Comparison of ENCODE assay signal across 16 cellular contexts in genomic region chr3:60657972-60658371, GRCh38.
DNase-seq lines count a peak whose midpoint lies in the region; ATAC-seq and TF ChIP-seq lines count a peak whose summit lies in the region.
"Had no signal": no experiment of that assay in that cellular context is flagged by ENCODE, and none has a peak within 500 bp of the region (broad histone marks: within the 10 kb centered on the region; RNA-seq: fewer than 3 reads in every experiment).

No MANE protein-coding gene starts in this region.

- peaks cover 40% of the 10 kb centered on the region for H3K4me1 Mint-ChIP-seq in endothelial cell (ENCODE audit: unreplicated experiment)
- H3K4me1 Mint-ChIP-seq: activated naive CD4-positive, alpha-beta T cell treated with anti-CD3 and anti-CD28 coated beads, Interleukin-2, amount 10 ng/mL, durations not matched to agents 7 days and 5 days; mesothelial cell of epicardium had no signal

- H3K9me3 ChIP-seq in effector memory CD4-positive, alpha-beta T cell (ENCODE audit: control insufficient read depth, low read length) = no peaks in the 10 kb centered on the region

- TF ChIP-seq CTCF in endothelial cell (IDR thresholded peaks at IDR 0.05; ENCODE audit: unreplicated experiment) = no peak

- peaks cover 6% of the 10 kb centered on the region for H3K9me3 Mint-ChIP-seq in endothelial cell (ENCODE audit: unreplicated experiment)

- H3K4me3 Mint-ChIP-seq in endothelial cell (ENCODE audit: unreplicated experiment) = no peak overlapping the region
- H3K4me3 Mint-ChIP-seq: activated naive CD4-positive, alpha-beta T cell treated with anti-CD3 and anti-CD28 coated beads, Interleukin-2, amount 10 ng/mL, durations not matched to agents 7 days and 5 days; mesothelial cell of epicardium; stimulated activated naive CD8-positive, alpha-beta T cell treated with anti-CD3 and anti-CD28 coated beads, Interleukin-15, Interleukin-2, amounts not matched to agents 100 ng/mL and 50 ng/mL, for 24 hours had no signal

- peak; percentile 63 for ATAC-seq in GM19035 (IDR thresholded peaks at IDR 0.05; ENCODE audit: unreplicated experiment)
- ATAC-seq in GM21737 (IDR thresholded peaks at IDR 0.05; ENCODE audit: unreplicated experiment) = peak; percentile 77
- ATAC-seq in HG03108 (IDR thresholded peaks at IDR 0.05; ENCODE audit: unreplicated experiment) = peak; percentile 84
- ATAC-seq in HG02840 (IDR thresholded peaks at IDR 0.05; ENCODE audit: low FRiP score, unreplicated experiment) = no peak

- no peak overlapping the region for H3K27ac ChIP-seq in effector memory CD4-positive, alpha-beta T cell (ENCODE audit: insufficient read depth, low read length, poor library complexity, severe bottlenecking)
- H3K27ac ChIP-seq: KMS-11, parathyroid adenoma had no signal

- peaks cover 9% of the 10 kb centered on the region for H3K36me3 Mint-ChIP-seq in endothelial cell (ENCODE audit: low read depth, unreplicated experiment)
- H3K36me3 Mint-ChIP-seq: activated naive CD4-positive, alpha-beta T cell treated with anti-CD3 and anti-CD28 coated beads, Interleukin-2, amount 10 ng/mL, durations not matched to agents 7 days and 5 days had no signal

- H3K27me3 ChIP-seq in effector memory CD4-positive, alpha-beta T cell (replicated peaks; ENCODE audit: control insufficient read depth, insufficient read depth, low read length, poor library complexity, severe bottlenecking) = no peaks in the 10 kb centered on the region

- no peaks in the 10 kb centered on the region for H3K4me1 ChIP-seq in effector memory CD4-positive, alpha-beta T cell (ENCODE audit: control insufficient read depth, insufficient read depth, low read length, poor library complexity, severe bottlenecking)
- H3K4me1 ChIP-seq: parathyroid adenoma had no signal

- no peak overlapping the region for H3K4me3 ChIP-seq in effector memory CD4-positive, alpha-beta T cell (ENCODE audit: insufficient read depth, low read depth, low read length, poor library complexity, severe bottlenecking)

- H3K27me3 Mint-ChIP-seq in endothelial cell (ENCODE audit: unreplicated experiment) = peaks cover 1% of the 10 kb centered on the region
- H3K27me3 Mint-ChIP-seq: activated naive CD4-positive, alpha-beta T cell treated with anti-CD3 and anti-CD28 coated beads, Interleukin-2, amount 10 ng/mL, durations not matched to agents 7 days and 5 days; stimulated activated naive CD8-positive, alpha-beta T cell treated with anti-CD3 and anti-CD28 coated beads, Interleukin-15, Interleukin-2, amounts not matched to agents 100 ng/mL and 50 ng/mL, for 24 hours had no signal

- DNase-seq in endothelial cell (ENCODE audit: low spot score) (no peak), pons (ENCODE audit: low spot score) (no peak), NCI-H345 (lab: John Stamatoyannopoulos, UW) (no peak)
- DNase-seq in effector memory CD4-positive, alpha-beta T cell = no peak
- DNase-seq: activated CD8-positive, alpha-beta memory T cell treated with anti-CD3 and anti-CD28 coated beads for 24 hours; activated naive CD4-positive, alpha-beta T cell treated with anti-CD3 and anti-CD28 coated beads, Interleukin-2, amount 10 ng/mL, durations not matched to agents 7 days and 5 days; central memory CD4-positive, alpha-beta T cell; HCEC 1CT had no signal

- peak overlapping the region; percentile 73 for H3K27ac Mint-ChIP-seq in endothelial cell (ENCODE audit: unreplicated experiment)
- H3K27ac Mint-ChIP-seq: activated naive CD4-positive, alpha-beta T cell treated with anti-CD3 and anti-CD28 coated beads, Interleukin-2, amount 10 ng/mL, durations not matched to agents 7 days and 5 days; mesothelial cell of epicardium; stimulated activated naive CD8-positive, alpha-beta T cell treated with anti-CD3 and anti-CD28 coated beads, Interleukin-15, Interleukin-2, amounts not matched to agents 100 ng/mL and 50 ng/mL, for 24 hours had no signal

- no peaks in the 10 kb centered on the region for H3K36me3 ChIP-seq in effector memory CD4-positive, alpha-beta T cell (ENCODE audit: control insufficient read depth, insufficient read depth, low read length)
